Comparison of ENCODE assay signal across 8 cellular contexts in the genomic region with DNA sequence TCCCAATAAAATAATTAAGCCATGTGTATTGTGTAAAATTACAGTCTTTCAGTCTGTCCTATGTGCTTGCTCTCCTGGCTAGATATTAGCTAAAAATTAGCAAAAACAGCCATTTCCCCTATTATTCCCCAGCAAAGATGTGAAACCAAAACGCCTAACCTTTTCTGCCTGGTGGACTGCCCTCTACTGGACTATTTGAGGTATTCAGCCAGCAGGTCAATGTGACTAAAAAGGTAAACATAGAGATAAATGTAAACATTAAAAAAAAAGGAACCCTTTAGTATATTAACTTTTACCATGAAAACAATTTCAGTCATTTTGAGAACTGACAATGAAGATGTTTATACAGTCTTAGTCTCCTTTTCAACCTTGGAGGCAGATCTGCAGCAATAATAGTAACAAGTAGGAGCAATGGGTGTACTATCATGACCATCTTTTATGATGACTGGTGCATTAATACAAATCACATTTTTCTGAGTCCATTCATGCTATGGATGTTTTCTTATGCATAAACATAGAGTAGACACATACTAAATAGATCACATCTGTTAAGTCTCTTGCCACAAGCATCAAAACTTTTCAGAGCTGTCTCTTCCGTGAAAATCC. TPM values are rescaled to one million over a fixed set of nuclear protein-coding genes. Genes with fewer than 3 reads are reported as not detected.
DNase-seq lines count a peak whose midpoint lies in the region; ATAC-seq and TF ChIP-seq lines count a peak whose summit lies in the region.

No MANE protein-coding gene starts in this region.

- peaks cover 6% of the 10 kb centered on the region for H3K4me1 Mint-ChIP-seq in stimulated activated naive CD8-positive, alpha-beta T cell treated with anti-CD3 and anti-CD28 coated beads, Interleukin-15, amount 100 ng/mL, for 72 hours

- H3K9ac ChIP-seq in colonic mucosa (ENCODE audit: low read depth in 2 of 2, low read length in 2 of 2) (no peak overlapping the region), mesendoderm (ENCODE audit: low read length) (no peak overlapping the region)

- H3K27ac Mint-ChIP-seq in stimulated activated naive CD8-positive, alpha-beta T cell treated with anti-CD3 and anti-CD28 coated beads, Interleukin-15, amount 100 ng/mL, for 72 hours, result no peak overlapping the region

- no peak overlapping the region for H2BK120ac ChIP-seq in mesendoderm (ENCODE audit: low read depth, low read length)

- CTCF ChIA-PET in BJ (lab: Yijun Ruan, JAX), result interaction anchor here (0.6 to 2.3 kb wide), 10 partner anchors 9 to 770 kb away, joined by 3 to 15 read pairs (median 3); a partner anchor contains a TSS

- peaks cover 4% of the 10 kb centered on the region for H3K27me3 Mint-ChIP-seq in stimulated activated naive CD8-positive, alpha-beta T cell treated with anti-CD3 and anti-CD28 coated beads, Interleukin-15, amount 100 ng/mL, for 72 hours

- H3K36me3 ChIP-seq in BJ (ENCODE audit: control insufficient read depth, insufficient read depth, low read length) (peaks cover 5% of the 10 kb centered on the region), colonic mucosa (peaks cover 4% of the 10 kb centered on the region), mesendoderm (ENCODE audit: control insufficient read depth, insufficient read depth, low read length) (no peaks in the 10 kb centered on the region)

- H3K23ac ChIP-seq in mesendoderm (ENCODE audit: low read length), result no peak overlapping the region

- H3K56ac ChIP-seq in mesendoderm (ENCODE audit: low read length), result no peak overlapping the region

- H3K27ac ChIP-seq in colonic mucosa (no peak overlapping the region), mesendoderm (ENCODE audit: low read depth, low read length) (no peak overlapping the region)

- no peak overlapping the region for H3K4me3 Mint-ChIP-seq in stimulated activated naive CD8-positive, alpha-beta T cell treated with anti-CD3 and anti-CD28 coated beads, Interleukin-15, amount 100 ng/mL, for 72 hours

- H3K79me2 ChIP-seq in mesendoderm (ENCODE audit: control insufficient read depth, insufficient read depth, low read length), result no peaks in the 10 kb centered on the region

- POLR2A ChIA-PET in BJ (lab: Charles Lee), result interaction anchor here (0.7 kb wide), 1 partner anchor 196 kb away, joined by 4 read pairs; no protein-coding TSS in a partner anchor

- intact Hi-C loops in colonic mucosa (cut with DNase I), result loop anchor here (10.0 kb wide), 2 partner anchors 234 to 516 kb away; no protein-coding TSS in a partner anchor

- peak; percentile 73 for ATAC-seq in HG02642 (IDR thresholded peaks at IDR 0.05; ENCODE audit: poor library complexity, unreplicated experiment)
- no peak for ATAC-seq in stimulated activated naive CD8-positive, alpha-beta T cell treated with anti-CD3 and anti-CD28 coated beads, Interleukin-15, amount 100 ng/mL, for 72 hours
- ATAC-seq in HG03108 (IDR thresholded peaks at IDR 0.05; ENCODE audit: unreplicated experiment), result no peak

- no peak overlapping the region for H4K8ac ChIP-seq in mesendoderm (ENCODE audit: low read depth, low read length)

- H3K9me3 ChIP-seq in colonic mucosa, result no peaks in the 10 kb centered on the region

- H3K79me1 ChIP-seq in mesendoderm (ENCODE audit: low read length), result peaks cover under 1% of the 10 kb centered on the region

- TF ChIP-seq CTCF in BJ (IDR thresholded peaks at IDR 0.05; ENCODE audit: insufficient read depth, low read depth, low read length) (peak; percentile 77), GM12873 (IDR thresholded peaks at IDR 0.05; ENCODE audit: insufficient read depth, low read depth, low read length, missing control alignments) (peak; percentile 69), colonic mucosa (IDR thresholded peaks at IDR 0.05) (peak; percentile 66)

- H4K5ac ChIP-seq in mesendoderm (ENCODE audit: low read length), result no peak overlapping the region

- H3K27me3 ChIP-seq in BJ (ENCODE audit: control insufficient read depth, insufficient read depth, low read length), result no peaks in the 10 kb centered on the region
- no peaks in the 10 kb centered on the region for H3K27me3 ChIP-seq in colonic mucosa
- H3K27me3 ChIP-seq in mesendoderm (ENCODE audit: insufficient read depth, low read length, poor library complexity), result no peaks in the 10 kb centered on the region

- no peak overlapping the region for H3K4me2 ChIP-seq in mesendoderm (ENCODE audit: low read length)

- no peaks in the 10 kb centered on the region for H3K4me1 ChIP-seq in colonic mucosa
- no peaks in the 10 kb centered on the region for H3K4me1 ChIP-seq in mesendoderm (ENCODE audit: control insufficient read depth, low read depth, low read length)

- no CpG with 5 or more reads among the region's 2 CpGs for WGBS in mesendoderm (ENCODE audit: extremely low coverage, insufficient coverage, low lambda C conversion rate)

- H2BK5ac ChIP-seq in mesendoderm (ENCODE audit: low read length), result no peak overlapping the region

- DNase-seq in BJ (ENCODE audit: low read depth) (no peak), NCI-H748 (lab: John Stamatoyannopoulos, UW; ENCODE audit: unreplicated experiment) (peak; percentile 30), colonic mucosa (no peak), mesendoderm (peak; percentile 51)
- no peak for DNase-seq in stimulated activated naive CD8-positive, alpha-beta T cell treated with anti-CD3 and anti-CD28 coated beads, Interleukin-15, amount 100 ng/mL, for 72 hours

- H3K4ac ChIP-seq in mesendoderm (ENCODE audit: low read depth, low read length), result no peak overlapping the region

- peaks cover 0 to 13% of the 10 kb centered on the region in 2 donors for H3K9me3 Mint-ChIP-seq in stimulated activated naive CD8-positive, alpha-beta T cell treated with anti-CD3 and anti-CD28 coated beads, Interleukin-15, amount 100 ng/mL, for 72 hours

- no peak overlapping the region for H2AK5ac ChIP-seq in mesendoderm (ENCODE audit: low read length)

- H3K4me3 ChIP-seq in BJ (ENCODE audit: low read depth, low read length) (no peak overlapping the region), colonic mucosa (no peak overlapping the region), mesendoderm (ENCODE audit: low read length) (no peak overlapping the region)

- H3K18ac ChIP-seq in mesendoderm (ENCODE audit: low read length), result no peak overlapping the region

- no peak overlapping the region for H2BK15ac ChIP-seq in mesendoderm (replicated peaks; ENCODE audit: low read depth)

RNA-seq across cellular contexts. Expression of a gene that starts 10.1 kb away (rescaled TPM):
- polyA plus RNA-seq in BJ (2011; rRNA removed), result 34.6 and 71.1 TPM in 2 replicates
- polyA minus RNA-seq in BJ (2011; rRNA and poly(A)+ RNA removed), result 16.0 and 16.9 TPM in 2 replicates
- 10 to 100 TPM; 24.5 to 38.9 TPM for total RNA-seq in colonic mucosa
- polyA plus RNA-seq in mesendoderm (2013, experiment 1 of 2), result 39.3 TPM
- 39.2 TPM for polyA plus RNA-seq in mesendoderm (2013, experiment 2 of 2)

RNA-seq across cellular contexts. Expression of a gene that starts 10.5 kb away (rescaled TPM):
- polyA plus RNA-seq in BJ (2011; rRNA removed), result 27.6 and 77.0 TPM in 2 replicates
- 10.7 and 11.1 TPM in 2 replicates for polyA minus RNA-seq in BJ (2011; rRNA and poly(A)+ RNA removed)
- total RNA-seq in colonic mucosa, result 100 to 1,000 TPM in 1 of 2 donors, 10 to 100 TPM in 1; 56.7 to 105 TPM
- 40.5 TPM for polyA plus RNA-seq in mesendoderm (2013, experiment 1 of 2)
- 40.5 TPM for polyA plus RNA-seq in mesendoderm (2013, experiment 2 of 2)

RNA-seq across cellular contexts. Expression of a gene that starts 14.8 kb away (rescaled TPM):
- polyA plus RNA-seq in BJ (2011; rRNA removed), result 1.8 and 2.0 TPM in 2 replicates
- polyA minus RNA-seq in BJ (2011; rRNA and poly(A)+ RNA removed), result 1.4 and 1.8 TPM in 2 replicates
- under 1 TPM; 0.27 to 0.58 TPM for total RNA-seq in colonic mucosa
- polyA plus RNA-seq in mesendoderm (2013, experiment 1 of 2), result 5.7 TPM
- 6.6 TPM for polyA plus RNA-seq in mesendoderm (2013, experiment 2 of 2)

Comparison
In these comparisons a context has a peak if more than half of its experiments do, and no peak if none do; other contexts are left out.
1. DNase-seq: peak in NCI-H748 (single experiment) and mesendoderm (single experiment); none in BJ (single experiment), colonic mucosa (single experiment) and stimulated activated naive CD8-positive, alpha-beta T cell treated with anti-CD3 and anti-CD28 coated beads, Interleukin-15, amount 100 ng/mL, for 72 hours (0 of 2).
2. Peak in every context shown above with its lines, with median percentiles within 50 percentile points of each other: CTCF ChIP-seq.